ENCODE assay signal across 31 cellular contexts in genomic region chr1:48955774-48956173, GRCh38.
"Had no signal": no experiment of that assay in that cellular context is flagged by ENCODE, and none has a peak within 500 bp of the region (broad histone marks: within the 10 kb centered on the region; RNA-seq: fewer than 3 reads in every experiment).

No MANE protein-coding gene starts in this region.

- H3K36me3 ChIP-seq: heart right ventricle, left lung, sigmoid colon, stomach, suprapubic skin, tibial artery, upper lobe of right lung had no signal

- FAIRE-seq: astrocyte, endothelial cell of umbilical vein had no signal

- H3K9me3 ChIP-seq: heart right ventricle, left lung, mucosa of descending colon, sigmoid colon, stomach, suprapubic skin, tibial artery, upper lobe of right lung had no signal

- H3K27me3 ChIP-seq: foreskin keratinocyte, heart right ventricle, left lung, sigmoid colon, stomach, suprapubic skin, tibial artery, upper lobe of right lung had no signal

- H3K4me1 ChIP-seq: foreskin keratinocyte, heart right ventricle, left lung, stomach, suprapubic skin, tibial artery, upper lobe of right lung had no signal

- ATAC-seq: activated T-cell treated with anti-CD3 and anti-CD28 coated beads, Interleukin-2, amount 50 U/mL, for 4 hours; activated T-helper 17 cell treated with anti-CD3 and anti-CD28 coated beads, Interleukin-2, amount 50 U/mL, for 72 hours; esophagus mucosa; foreskin keratinocyte; heart right ventricle; left lung; mucosa of descending colon; natural killer cell treated with Interleukin-12 subunit alpha and Interleukin-12 subunit beta and Interleukin-15 and Interleukin-18, amount 100 ng/mL, for 72 hours; stimulated activated naive B cell treated with anti-CD40 and anti-IgM and Interleukin-4, amounts not matched to agents 10 μg/mL and 1 μg/mL and 100 μg/mL, for 72 hours; upper lobe of right lung had no signal

- H3K4me3 ChIP-seq: heart right ventricle, left lung, lung, mucosa of descending colon, sigmoid colon, smooth muscle cell, stomach, suprapubic skin, tibial artery, upper lobe of right lung had no signal

- DNase-seq: activated CD4-positive, alpha-beta memory T cell treated with anti-CD3 and anti-CD28 coated beads, Interleukin-2, amount 10 ng/mL, durations not matched to agents 7 days and 5 days; activated CD4-positive, alpha-beta T cell treated with anti-CD3 and anti-CD28 coated beads for 1 hour; activated CD4-positive, alpha-beta T cell treated with anti-CD3 and anti-CD28 coated beads, Interleukin-2, amount 10 ng/mL, durations not matched to agents 7 days and 5 days; activated gamma-delta T cell treated with Interleukin-2 at 50 U/mL for 16 hours; activated naive CD4-positive, alpha-beta T cell treated with anti-CD3 and anti-CD28 coated beads, Interleukin-2, amount 50 U/mL, for 16 hours; activated T-cell treated with anti-CD3 and anti-CD28 coated beads, Interleukin-2, amount 50 U/mL, for 4 hours; amniotic stem cell; caudate nucleus; foreskin keratinocyte; heart right ventricle; islet precursor cell; left lung; mucosa of descending colon; sigmoid colon; stimulated activated CD4-positive, alpha-beta T cell treated with anti-CD3 and anti-CD28 coated beads, Interleukin-1b, Interleukin-23, amount 100 ng/mL, for 48 hours; stimulated activated CD4-positive, alpha-beta T cell treated with anti-CD3 and anti-CD28 coated beads, Interleukin-4, amount 100 ng/mL, for 4 hours; stimulated activated CD8-positive, alpha-beta memory T cell treated with anti-CD3 and anti-CD28 coated beads, Interleukin-4, amount 100 ng/mL, for 48 hours; stimulated activated naive B cell treated with anti-CD40 and anti-IgM and Interleukin-4, amounts not matched to agents 10 μg/mL and 1 μg/mL and 100 μg/mL, for 72 hours; stomach; SW 1271; T-helper 9 cell; tibial artery; upper lobe of right lung had no signal

- H3K27ac ChIP-seq: foreskin keratinocyte, heart right ventricle, left lung, sigmoid colon, stomach, suprapubic skin, tibial artery, upper lobe of right lung had no signal
